8 cellular contexts compared by ENCODE assay signal in genomic region chr2:9336534-9337354, GRCh38.
DNase-seq lines count a peak whose midpoint lies in the region; ATAC-seq and TF ChIP-seq lines count a peak whose summit lies in the region.

No MANE protein-coding gene starts in this region.

- H3K9ac ChIP-seq in mammary epithelial cell (ENCODE audit: insufficient read depth, low read length) (no peak overlapping the region), Karpas-422 (ENCODE audit: low read length) (no peak overlapping the region)

- no peak overlapping the region for H3K4me3 Mint-ChIP-seq in activated naive CD8-positive, alpha-beta T cell treated with anti-CD3 and anti-CD28 coated beads for 36 hours

- H3K27me3 ChIP-seq in mammary epithelial cell (ENCODE audit: insufficient read depth, low read length) (no peaks in the 10 kb centered on the region), Karpas-422 (ENCODE audit: low read length) (no peaks in the 10 kb centered on the region)

- no peak for TF ChIP-seq CTCF in mammary epithelial cell (conservative IDR thresholded peaks at IDR 0.05 in 1 of 2, IDR thresholded peaks at IDR 0.05 in 1 of 2; ENCODE audit: extremely low read depth in 1 of 2, insufficient read depth in 1 of 2, low read depth in 1 of 2, low read length in 2 of 2)

- H3K9me3 ChIP-seq in mammary epithelial cell (replicated peaks; ENCODE audit: insufficient read depth, low read length), result no peaks in the 10 kb centered on the region
- H3K9me3 ChIP-seq in Karpas-422 (ENCODE audit: low read length), result no peaks in the 10 kb centered on the region

- H3K4me3 ChIP-seq in mammary epithelial cell (replicated peaks in 1 of 3; ENCODE audit: insufficient read depth in 1 of 3, low read depth in 2 of 3, low read length in 3 of 3) (no peak overlapping the region), Karpas-422 (ENCODE audit: low read length) (no peak overlapping the region)

- 75% methylated on average over 14 of the region's 14 CpGs for WGBS in mammary epithelial cell (ENCODE audit: low coverage, missing lambda C conversion rate)

- H3K4me2 ChIP-seq in mammary epithelial cell (ENCODE audit: insufficient read depth, low read depth, low read length) (no peak overlapping the region), Karpas-422 (ENCODE audit: low read depth, low read length, poor library complexity, severe bottlenecking) (no peak overlapping the region)

- H3K9me2 ChIP-seq in Karpas-422 (replicated peaks; ENCODE audit: insufficient read depth, low read length), result no peaks in the 10 kb centered on the region

- peaks cover 7% of the 10 kb centered on the region for H3K4me1 Mint-ChIP-seq in activated naive CD8-positive, alpha-beta T cell treated with anti-CD3 and anti-CD28 coated beads for 36 hours

- intact Hi-C loops in mammary epithelial cell (cut with micrococcal nuclease), result no loop called here

- in situ Hi-C loops in mammary epithelial cell (cut with MboI; ENCODE audit: low sequenced_read_pairs in 2 of 2), result loop anchor here (10.0 to 25.0 kb wide), 2 partner anchors 192 to 474 kb away; no protein-coding TSS in a partner anchor

- peaks cover 47% of the 10 kb centered on the region for H3K36me3 ChIP-seq in mammary epithelial cell (ENCODE audit: insufficient read depth, low read length)
- H3K36me3 ChIP-seq in Karpas-422 (ENCODE audit: insufficient read depth, low read length), result no peaks in the 10 kb centered on the region

- no peak for ATAC-seq in GM18858 (IDR thresholded peaks at IDR 0.05; ENCODE audit: unreplicated experiment)

- no peaks in the 10 kb centered on the region for H3K36me3 Mint-ChIP-seq in activated naive CD8-positive, alpha-beta T cell treated with anti-CD3 and anti-CD28 coated beads for 36 hours

- peak; percentile 91 for DNase-seq in EH (ENCODE audit: low read depth)
- peak; percentile 95 for DNase-seq in NCI-H2196 (lab: John Stamatoyannopoulos, UW; ENCODE audit: unreplicated experiment)
- peak; percentile 90 for DNase-seq in mammary epithelial cell
- DNase-seq in mucosa of gallbladder (ENCODE audit: low spot score), result peak; percentile 87
- DNase-seq in activated naive CD8-positive, alpha-beta T cell treated with anti-CD3 and anti-CD28 coated beads for 36 hours, result no peak
- no peak for DNase-seq in globus pallidus (ENCODE audit: low spot score)
- DNase-seq in Karpas-422, result no peak

- H3K27ac ChIP-seq in mammary epithelial cell (ENCODE audit: insufficient read depth, low read depth, low read length), result no peak overlapping the region
- no peak overlapping the region for H3K27ac ChIP-seq in Karpas-422 (ENCODE audit: low read length)

- H3K27ac Mint-ChIP-seq in activated naive CD8-positive, alpha-beta T cell treated with anti-CD3 and anti-CD28 coated beads for 36 hours, result no peak overlapping the region

- dilution Hi-C loops in mammary epithelial cell (cut with HindIII; ENCODE audit: low sequenced_read_pairs), result no loop called here

- H3K27me3 Mint-ChIP-seq in activated naive CD8-positive, alpha-beta T cell treated with anti-CD3 and anti-CD28 coated beads for 36 hours, result no peaks in the 10 kb centered on the region

- H3K9me3 Mint-ChIP-seq in activated naive CD8-positive, alpha-beta T cell treated with anti-CD3 and anti-CD28 coated beads for 36 hours, result no peaks in the 10 kb centered on the region

- H4K20me1 ChIP-seq in mammary epithelial cell (ENCODE audit: insufficient read depth, low read length) (no peaks in the 10 kb centered on the region), Karpas-422 (ENCODE audit: insufficient read depth, low read depth, low read length) (no peaks in the 10 kb centered on the region)

- no peak overlapping the region for H2AFZ ChIP-seq in mammary epithelial cell (ENCODE audit: low read depth, low read length)
- H2AFZ ChIP-seq in Karpas-422 (ENCODE audit: low read length), result no peak overlapping the region

- CTCF ChIA-PET in mammary epithelial cell (lab: Charles Lee; ENCODE audit: low non-redundant PET), result no interaction called here

- H3K79me2 ChIP-seq in mammary epithelial cell (ENCODE audit: insufficient read depth, low read length) (peaks cover 52% of the 10 kb centered on the region), Karpas-422 (ENCODE audit: low read length) (no peaks in the 10 kb centered on the region)

- BruUV-seq in mammary epithelial cell (replicated peaks; lab: Mats Ljungman, UMichigan), result no TSS peak

- H3K4me1 ChIP-seq in mammary epithelial cell (ENCODE audit: insufficient read depth, low read length), result peaks cover 13% of the 10 kb centered on the region
- peaks cover 3% of the 10 kb centered on the region for H3K4me1 ChIP-seq in Karpas-422 (ENCODE audit: low read length)

Comparison
In these comparisons a context has a peak if more than half of its experiments do, and no peak if none do; other contexts are left out.
1. DNase-seq: peak in EH (single experiment), NCI-H2196 (single experiment), mammary epithelial cell (single experiment) and mucosa of gallbladder (single experiment); none in activated naive CD8-positive, alpha-beta T cell treated with anti-CD3 and anti-CD28 coated beads for 36 hours (single experiment), globus pallidus (single experiment) and Karpas-422 (single experiment).